Comparison of ENCODE assay signal across 28 cellular contexts in genomic region chr5:16350816-16351215, GRCh38.
DNase-seq lines count a peak whose midpoint lies in the region; ATAC-seq and TF ChIP-seq lines count a peak whose summit lies in the region.
"Had no signal": no experiment of that assay in that cellular context is flagged by ENCODE, and none has a peak within 500 bp of the region (broad histone marks: within the 10 kb centered on the region; RNA-seq: fewer than 3 reads in every experiment).

No MANE protein-coding gene starts in this region.

- no peak overlapping the region for H2AFZ ChIP-seq in neural cell (ENCODE audit: low read depth, low read length)
- H2AFZ ChIP-seq in Karpas-422 (ENCODE audit: low read length) = no peak overlapping the region

- DNase-seq in DMS53 (lab: John Stamatoyannopoulos, UW) (peak; percentile 44), DMS53 treated with DMSO at 0.1 percent for 48 hours (lab: John Stamatoyannopoulos, UW; ENCODE audit: unreplicated experiment) (no peak), M059J (ENCODE audit: low read depth) (peak; percentile 37), NCI-H748 treated with DMSO at 0.1 percent for 48 hours (lab: John Stamatoyannopoulos, UW) (peak; percentile 99), midbrain (lab: John Stamatoyannopoulos, UW) (no peak), Karpas-422 (no peak)
- DNase-seq: 8988T; activated CD4-positive, alpha-beta memory T cell treated with anti-CD3 and anti-CD28 coated beads, Interleukin-2, amount 10 ng/mL, durations not matched to agents 7 days and 5 days; activated gamma-delta T cell treated with Interleukin-2 at 50 U/mL for 16 hours; activated T-cell treated with anti-CD3 and anti-CD28 coated beads for 4 hours; esophagus squamous epithelium; GOT3; naive B cell; NCI-H187; NCI-H524; ovary; right cardiac atrium; stimulated activated CD4-positive, alpha-beta T cell treated with anti-CD3 and anti-CD28 coated beads, Interleukin-12 subunit alpha, Interleukin-12 subunit beta, amount 100 ng/mL, for 4 hours; stimulated activated CD4-positive, alpha-beta T cell treated with anti-CD3 and anti-CD28 coated beads, Interleukin-4, amount 100 ng/mL, for 4 hours; stimulated activated naive CD8-positive, alpha-beta T cell treated with anti-CD3 and anti-CD28 coated beads, Interleukin-15, Interleukin-2, amounts not matched to agents 100 U/mL and 50 U/mL, for 24 hours; T-helper 9 cell; thyroid gland had no signal

- no peak overlapping the region for H3K4me3 ChIP-seq in neural cell (ENCODE audit: low read length)
- H3K4me3 ChIP-seq in Karpas-422 (ENCODE audit: low read length) = no peak overlapping the region
- H3K4me3 ChIP-seq: breast epithelium, esophagus squamous epithelium, gastroesophageal sphincter, lung, ovary, thyroid gland had no signal

- H3K27me3 ChIP-seq in neural cell (ENCODE audit: insufficient read depth, low read depth, low read length) (no peaks in the 10 kb centered on the region), Karpas-422 (ENCODE audit: low read length) (no peaks in the 10 kb centered on the region)
- H3K27me3 ChIP-seq: breast epithelium, esophagus squamous epithelium, gastroesophageal sphincter, ovary, thyroid gland had no signal

- H3K27ac ChIP-seq in neural cell (ENCODE audit: low read length) (no peak overlapping the region), Karpas-422 (ENCODE audit: low read length) (no peak overlapping the region)
- H3K27ac ChIP-seq: breast epithelium, esophagus squamous epithelium, gastroesophageal sphincter, ovary, thyroid gland had no signal

- H3K4me2 ChIP-seq in neural cell (ENCODE audit: low read length) = no peak overlapping the region
- no peak overlapping the region for H3K4me2 ChIP-seq in Karpas-422 (ENCODE audit: low read depth, low read length, poor library complexity, severe bottlenecking)

- H3K9me2 ChIP-seq in neural cell (ENCODE audit: insufficient read depth, low read length) = no peaks in the 10 kb centered on the region
- H3K9me2 ChIP-seq in Karpas-422 (replicated peaks; ENCODE audit: insufficient read depth, low read length) = no peaks in the 10 kb centered on the region

- H3K4me1 ChIP-seq in Karpas-422 (ENCODE audit: low read length) = peaks cover 8% of the 10 kb centered on the region
- H3K4me1 ChIP-seq: breast epithelium, esophagus squamous epithelium, gastroesophageal sphincter, thyroid gland had no signal

- TF ChIP-seq RAD21 in neural cell (conservative IDR thresholded peaks at IDR 0.05) = no peak

- TF ChIP-seq EP300 in neural cell (conservative IDR thresholded peaks at IDR 0.05; ENCODE audit: poor library complexity, severe bottlenecking) = no peak

- no peak for TF ChIP-seq CTCF in neural cell (IDR thresholded peaks at IDR 0.05; ENCODE audit: poor library complexity, severe bottlenecking)

- H3K79me2 ChIP-seq in neural cell (replicated peaks; ENCODE audit: insufficient read depth, low read length) (no peaks in the 10 kb centered on the region), Karpas-422 (ENCODE audit: low read length) (no peaks in the 10 kb centered on the region)

- H4K20me1 ChIP-seq in neural cell (ENCODE audit: insufficient read depth) = no peaks in the 10 kb centered on the region
- no peaks in the 10 kb centered on the region for H4K20me1 ChIP-seq in Karpas-422 (ENCODE audit: insufficient read depth, low read depth, low read length)

- H3F3A ChIP-seq in neural cell (ENCODE audit: insufficient read depth, low read length, poor library complexity, severe bottlenecking) = no peaks in the 10 kb centered on the region

- H3K9me3 ChIP-seq in neural cell (ENCODE audit: low read length) = no peaks in the 10 kb centered on the region
- no peaks in the 10 kb centered on the region for H3K9me3 ChIP-seq in Karpas-422 (ENCODE audit: low read length)
- H3K9me3 ChIP-seq: breast epithelium, esophagus squamous epithelium, ovary, thyroid gland had no signal

- no peak overlapping the region for H3K9ac ChIP-seq in neural cell (ENCODE audit: low read length)
- H3K9ac ChIP-seq in Karpas-422 (ENCODE audit: low read length) = no peak overlapping the region

- H3K36me3 ChIP-seq in neural cell (ENCODE audit: insufficient read depth, low read length) (no peaks in the 10 kb centered on the region), Karpas-422 (ENCODE audit: insufficient read depth, low read length) (no peaks in the 10 kb centered on the region)
- H3K36me3 ChIP-seq: breast epithelium, esophagus squamous epithelium, gastroesophageal sphincter, ovary, thyroid gland had no signal

- no peak for ATAC-seq in HG02981 (IDR thresholded peaks at IDR 0.05; ENCODE audit: unreplicated experiment)
- ATAC-seq: gastroesophageal sphincter; right cardiac atrium; stimulated activated naive CD8-positive, alpha-beta T cell treated with anti-CD3 and anti-CD28 coated beads, Interleukin-15, Interleukin-2, amounts not matched to agents 100 U/mL and 50 U/mL, for 24 hours; WTC11 had no signal

TF ChIP-seq in neural cell, 6 proteins besides CTCF, POLR2A, EP300 and RAD21:
- TF ChIP-seq POLR2AphosphoS5 (IDR thresholded peaks at IDR 0.05) (peak; percentile 28), EZH2 (IDR thresholded peaks at IDR 0.05; ENCODE audit: borderline replicate concordance, insufficient read depth, low read length, poor library complexity, severe bottlenecking) (no peak)
TF ChIP-seq in neural cell: peak in this region for 1.

Comparison
In these comparisons a context has a peak if more than half of its experiments do, and no peak if none do; other contexts are left out.
1. DNase-seq: peak in DMS53 (single experiment), M059J (single experiment) and NCI-H748 treated with DMSO at 0.1 percent for 48 hours (single experiment); none in DMS53 treated with DMSO at 0.1 percent for 48 hours (single experiment), midbrain (single experiment) and Karpas-422 (single experiment).